ENCODE assay signal across 19 cellular contexts in genomic region chr1:25182629-25183028, GRCh38. TPM values are rescaled to one million over a fixed set of nuclear protein-coding genes. Genes with fewer than 3 reads are reported as not detected.
A peak's percentile ranks its signal among the peaks of the same experiment; 100 is the strongest.
DNase-seq lines count a peak whose midpoint lies in the region; ATAC-seq, FAIRE-seq and TF ChIP-seq lines count a peak whose summit lies in the region.
"Had no signal": no experiment of that assay in that cellular context is flagged by ENCODE, and none has a peak within 500 bp of the region (broad histone marks: within the 10 kb centered on the region; RNA-seq: fewer than 3 reads in every experiment).

No MANE protein-coding gene starts in this region.

- CTCF ChIA-PET in MCF 10A (lab: Yijun Ruan, JAX) (no interaction called here), OCI-LY7 (lab: Charles Lee; ENCODE audit: unreplicated experiment) (no interaction called here)

- no peak overlapping the region for H3K4me3 Mint-ChIP-seq in MCF 10A (ENCODE audit: unreplicated experiment)
- H3K4me3 Mint-ChIP-seq: activated CD8-positive, alpha-beta T cell treated with anti-CD3 and anti-CD28 coated beads, Interleukin-2, amount 10 ng/mL, durations not matched to agents 7 days and 5 days; mesothelial cell of epicardium had no signal

- H4K20me1 ChIP-seq in OCI-LY7 (ENCODE audit: insufficient read depth, low read length) = no peaks in the 10 kb centered on the region

- TF ChIP-seq CTCF in MCF 10A (IDR thresholded peaks at IDR 0.05; ENCODE audit: unreplicated experiment) = no peak
- no peak for TF ChIP-seq CTCF in OCI-LY7 (conservative IDR thresholded peaks at IDR 0.05; ENCODE audit: low read length)
- TF ChIP-seq CTCF in kidney (IDR thresholded peaks at IDR 0.05; ENCODE audit: borderline replicate concordance, extremely low read depth, insufficient read depth) = no peak

- no peaks in the 10 kb centered on the region for H3K79me2 ChIP-seq in OCI-LY7 (ENCODE audit: insufficient read depth, low read depth, low read length)

- TF ChIP-seq POLR2A in GM12891 (IDR thresholded peaks at IDR 0.05; ENCODE audit: low read depth, low read length) = no peak

- H3K9ac ChIP-seq in kidney (ENCODE audit: low read length in 2 of 2) = no peak overlapping the region

- no peaks in the 10 kb centered on the region for H3K4me1 Mint-ChIP-seq in MCF 10A (ENCODE audit: insufficient read depth, unreplicated experiment)

- no peak overlapping the region for H2AFZ ChIP-seq in OCI-LY7 (ENCODE audit: low read length)

- H3K4me3 ChIP-seq in OCI-LY7 (ENCODE audit: low read depth, low read length, poor library complexity, severe bottlenecking) = no peak overlapping the region
- H3K4me3 ChIP-seq in kidney (ENCODE audit: low read length in 2 of 2) = no peak overlapping the region
- H3K4me3 ChIP-seq: dorsolateral prefrontal cortex, pancreas, skin epidermis had no signal

- H3K27me3 Mint-ChIP-seq in MCF 10A (ENCODE audit: insufficient read depth, unreplicated experiment) = peaks cover 12% of the 10 kb centered on the region

- no peak for ATAC-seq in HG02610 (IDR thresholded peaks at IDR 0.05; ENCODE audit: unreplicated experiment)
- ATAC-seq: activated CD8-positive, alpha-beta T cell treated with anti-CD3 and anti-CD28 coated beads, Interleukin-2, amount 10 ng/mL, durations not matched to agents 7 days and 5 days; pancreas; stimulated activated naive CD8-positive, alpha-beta T cell treated with anti-CD3 and anti-CD28 coated beads, Interleukin-15, Interleukin-2, amounts not matched to agents 100 U/mL and 50 U/mL, for 24 hours had no signal

- no peaks in the 10 kb centered on the region for H3K9me3 Mint-ChIP-seq in MCF 10A (ENCODE audit: unreplicated experiment)

- H3K36me3 ChIP-seq in OCI-LY7 (ENCODE audit: insufficient read depth, low read length) = no peaks in the 10 kb centered on the region
- H3K36me3 ChIP-seq in kidney (ENCODE audit: control insufficient read depth in 1 of 2, insufficient read depth in 2 of 2, low read length in 2 of 2) = no peaks in the 10 kb centered on the region
- H3K36me3 ChIP-seq: pancreas had no signal

- no peak for FAIRE-seq in kidney (lab: Jason Lieb, UNC)
- no peak for FAIRE-seq in GM12891 (lab: Jason Lieb, UNC)
- FAIRE-seq: pancreas had no signal

- H3K27ac Mint-ChIP-seq in MCF 10A (ENCODE audit: low read depth, unreplicated experiment) = no peak overlapping the region
- H3K27ac Mint-ChIP-seq: activated CD8-positive, alpha-beta T cell treated with anti-CD3 and anti-CD28 coated beads, Interleukin-2, amount 10 ng/mL, durations not matched to agents 7 days and 5 days; mesothelial cell of epicardium had no signal

- no peak overlapping the region for H3K4me2 ChIP-seq in OCI-LY7 (ENCODE audit: low read length)

- no peaks in the 10 kb centered on the region for H3K9me3 ChIP-seq in OCI-LY7 (ENCODE audit: low read length)
- no peaks in the 10 kb centered on the region for H3K9me3 ChIP-seq in kidney (ENCODE audit: control insufficient read depth in 1 of 2, low read length in 2 of 2)
- H3K9me3 ChIP-seq: pancreas had no signal

- BruUV-seq in MCF 10A (replicated peaks; lab: Mats Ljungman, UMichigan) (no TSS peak), OCI-LY7 (replicated peaks; lab: Mats Ljungman, UMichigan) (no TSS peak)

- H3K4me1 ChIP-seq in OCI-LY7 (ENCODE audit: insufficient read depth, low read length, poor library complexity, severe bottlenecking) (no peaks in the 10 kb centered on the region), kidney (ENCODE audit: control insufficient read depth in 1 of 2, insufficient read depth in 1 of 2, low read depth in 1 of 2, low read length in 2 of 2) (no peaks in the 10 kb centered on the region)
- H3K4me1 ChIP-seq: pancreas had no signal

- H3K9me2 ChIP-seq in OCI-LY7 (ENCODE audit: insufficient read depth, low read length) = no peaks in the 10 kb centered on the region

- H3K36me3 Mint-ChIP-seq in MCF 10A (ENCODE audit: insufficient read depth, unreplicated experiment) = no peaks in the 10 kb centered on the region
- H3K36me3 Mint-ChIP-seq: mesothelial cell of epicardium had no signal

- POLR2A ChIA-PET in MCF 10A (lab: Yijun Ruan, JAX) (no interaction called here), OCI-LY7 (lab: Charles Lee) (no interaction called here)

- intact Hi-C loops in MCF 10A (cut with micrococcal nuclease) = no loop called here
- intact Hi-C loops in OCI-LY7 (cut with micrococcal nuclease; ENCODE audit: unreplicated experiment) = no loop called here
- intact Hi-C loops in kidney (cut with DNase I) = no loop called here

- H3K27ac ChIP-seq in OCI-LY7 (ENCODE audit: low read depth, low read length, poor library complexity, severe bottlenecking) (no peak overlapping the region), kidney (ENCODE audit: low read depth in 2 of 2, low read length in 2 of 2) (no peak overlapping the region)
- H3K27ac ChIP-seq: dorsolateral prefrontal cortex, pancreas, skin epidermis, VCaP had no signal

- peak; percentile 70 for DNase-seq in Daoy (ENCODE audit: low read depth)
- DNase-seq in NCI-H226 = peak; percentile 88
- peak; percentile 16 for DNase-seq in MCF 10A (ENCODE audit: unreplicated experiment)
- peak; percentile 31 for DNase-seq in myocyte (ENCODE audit: low read depth)
- DNase-seq in OCI-LY7 (ENCODE audit: low spot score) = no peak
- DNase-seq in kidney = no peak
- DNase-seq in GM12891 (ENCODE audit: insufficient read length, low spot score) = no peak
- DNase-seq: activated CD8-positive, alpha-beta T cell treated with anti-CD3 and anti-CD28 coated beads, Interleukin-2, amount 10 ng/mL, durations not matched to agents 7 days and 5 days; anterior cingulate cortex; DND-41; dorsolateral prefrontal cortex; NCI-H1105; NCI-H446; pancreas; stimulated activated naive CD8-positive, alpha-beta T cell treated with anti-CD3 and anti-CD28 coated beads, Interleukin-15, Interleukin-2, amounts not matched to agents 100 U/mL and 50 U/mL, for 24 hours had no signal

TF ChIP-seq in GM12891, 5 proteins besides CTCF, POLR2A, EP300 and RAD21:
- TF ChIP-seq SPI1 (IDR thresholded peaks at IDR 0.05; ENCODE audit: low read depth, low read length) (no peak), POLR2AphosphoS5 (IDR thresholded peaks at IDR 0.05; ENCODE audit: low read depth, low read length) (no peak), PAX5 (IDR thresholded peaks at IDR 0.05; ENCODE audit: insufficient read depth, low read length, severe bottlenecking) (no peak), POU2F2 (IDR thresholded peaks at IDR 0.05; ENCODE audit: low read depth, low read length) (no peak), TAF1 (IDR thresholded peaks at IDR 0.05; ENCODE audit: low read depth, low read length) (no peak)

RNA-seq across cellular contexts. Expression of gene SYF2, which starts 49.7 kb away (rescaled TPM):
- total RNA-seq in Daoy (2014; rRNA removed; shearing (Covaris generic)) = 58.2 and 95.6 TPM in 2 replicates
- 40.5 and 43.0 TPM in 2 replicates for total RNA-seq in MCF 10A (2022)
- 38.5 and 56.1 TPM in 2 replicates for total RNA-seq in myocyte
- polyA plus RNA-seq in myocyte (2012) = 31.1 TPM
- total RNA-seq in OCI-LY7 (2014; rRNA removed; shearing (Covaris generic)) = 29.9 and 32.9 TPM in 2 replicates
- total RNA-seq in OCI-LY7 (2022) = 36.5 and 40.3 TPM in 2 replicates
- 53.8 TPM for total RNA-seq in kidney
- polyA plus RNA-seq in kidney (ENCODE audit: insufficient read depth, low read depth, low replicate concordance) = 91.5 TPM
- 62.6 TPM for polyA plus RNA-seq in GM12891 (2012; ENCODE audit: low read depth, missing spikeins)

Comparison
In these comparisons a context has a peak if more than half of its experiments do, and no peak if none do; other contexts are left out.
1. DNase-seq: peak in Daoy (single experiment), NCI-H226 (single experiment), MCF 10A (single experiment) and myocyte (single experiment); none in OCI-LY7 (single experiment), kidney (single experiment) and GM12891 (single experiment).